In the genomic region with DNA sequence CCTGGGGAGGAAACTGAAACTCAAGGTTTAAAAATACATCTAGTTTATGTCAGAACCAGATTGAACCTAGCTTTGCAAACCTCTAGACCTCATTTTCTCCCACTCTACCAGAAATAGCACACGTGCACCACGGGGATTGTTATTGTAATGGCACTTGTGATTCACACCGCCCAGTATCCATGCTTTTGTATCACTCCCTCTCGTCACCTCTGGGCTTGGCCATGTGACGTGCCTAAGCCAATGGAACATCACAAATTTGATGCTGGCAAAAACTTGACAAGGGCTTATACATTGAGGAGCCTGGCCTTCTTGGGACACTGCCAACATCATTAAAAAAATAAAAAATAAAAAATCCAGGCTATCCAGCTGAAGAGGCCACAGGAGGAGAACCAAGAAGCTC, we compare ENCODE assay signal across 34 cellular contexts.
"Had no signal": no experiment of that assay in that cellular context is flagged by ENCODE, and none has a peak within 500 bp of the region (broad histone marks: within the 10 kb centered on the region; RNA-seq: fewer than 3 reads in every experiment).

No MANE protein-coding gene starts in this region.

- H3K36me3 Mint-ChIP-seq: T-cell had no signal

- H3K4me2 ChIP-seq: KMS-11, PC-9 had no signal

- H3K27ac ChIP-seq: KMS-11, PC-9, RWPE1, SJCRH30, SK-N-MC had no signal

- H3K4me3 Mint-ChIP-seq: T-cell had no signal

- H3K4me1 Mint-ChIP-seq: T-cell had no signal

- H3K27me3 ChIP-seq: SJCRH30 had no signal

- H3K9me3 ChIP-seq: SJCRH30 had no signal

- H3K9me3 Mint-ChIP-seq: T-cell had no signal

- H3K4me1 ChIP-seq: SJCRH30 had no signal

- H3K36me3 ChIP-seq: SJCRH30 had no signal

- ATAC-seq: Panc1, Right ventricle myocardium inferior, SK-N-SH treated with all-trans-retinoic acid at 6 μM for 48 hours, T-cell had no signal

- H3K4me3 ChIP-seq: PC-9, SJCRH30, SK-N-MC had no signal

- H2AFZ ChIP-seq: PC-9 had no signal

- H3K9ac ChIP-seq: KMS-11 had no signal

- FAIRE-seq: RCC 7860 had no signal

- H3K27ac Mint-ChIP-seq: T-cell had no signal

- DNase-seq: Karpas-422, NCI-H1048, NCI-H1092 treated with DMSO at 0.1 percent for 48 hours, NCI-H1105 treated with DMSO at 0.1 percent for 48 hours, NCI-H1417, NCI-H1436, NCI-H146, NCI-H1694, NCI-H187, NCI-H1930, NCI-H2029 treated with DMSO at 0.1 percent for 48 hours, NCI-H2081 treated with DMSO at 0.1 percent for 48 hours, NCI-H2107, NCI-H2171, NCI-H226, NCI-H446 treated with DMSO at 0.1 percent for 48 hours, NCI-H510A, NCI-H524, NCI-H526, NCI-H69, NCI-H748 treated with DMSO at 0.1 percent for 48 hours, NCI-H82, PC-9, SHP77, SIG-M5, T-cell had no signal
